ENCODE assay signal across 26 cellular contexts in the genomic region with DNA sequence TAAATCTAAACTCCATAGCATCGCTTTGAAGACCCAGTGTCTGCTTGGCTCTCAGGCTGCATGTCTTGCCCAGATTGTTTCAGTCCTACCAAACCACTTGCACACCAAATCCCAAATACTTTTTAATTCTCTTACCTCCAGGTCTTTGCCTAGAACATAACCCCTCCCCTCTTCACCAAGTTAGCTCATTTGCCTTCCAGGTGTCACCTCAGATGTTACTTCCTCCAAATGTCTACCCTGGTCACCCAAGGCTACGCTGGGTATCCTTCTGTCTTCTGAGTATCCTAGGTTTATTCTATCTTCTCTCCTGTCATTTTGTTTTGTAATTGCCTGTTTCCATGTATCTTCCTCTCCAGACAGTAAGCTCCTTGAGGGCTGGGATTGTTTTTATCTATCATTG.
"Had no signal": no experiment of that assay in that cellular context is flagged by ENCODE, and none has a peak within 500 bp of the region (broad histone marks: within the 10 kb centered on the region; RNA-seq: fewer than 3 reads in every experiment).

No MANE protein-coding gene starts in this region.

- H3K27me3 Mint-ChIP-seq: activated CD8-positive, alpha-beta memory T cell treated with anti-CD3 and anti-CD28 coated beads, Interleukin-2, amount 10 ng/mL, durations not matched to agents 7 days and 5 days; activated naive CD4-positive, alpha-beta T cell treated with anti-CD3 and anti-CD28 coated beads, Interleukin-2, amount 10 ng/mL, durations not matched to agents 7 days and 5 days; T-cell had no signal

- ATAC-seq: activated CD4-positive, CD25-positive, alpha-beta regulatory T cell treated with anti-CD3 and anti-CD28 coated beads, Interleukin-2, amount 50 U/mL, for 24 hours; activated CD8-positive, alpha-beta memory T cell treated with anti-CD3 and anti-CD28 coated beads, Interleukin-2, amount 10 ng/mL, durations not matched to agents 7 days and 5 days; activated CD8-positive, alpha-beta T cell treated with anti-CD3 and anti-CD28 coated beads, Interleukin-2, amount 10 ng/mL, durations not matched to agents 7 days and 5 days; activated T-cell treated with anti-CD3 and anti-CD28 coated beads, Interleukin-2, amount 50 U/mL, for 4 hours; body of pancreas; Panc1; Right ventricle myocardium inferior; T-cell had no signal

- H3K9me3 Mint-ChIP-seq: activated naive CD4-positive, alpha-beta T cell treated with anti-CD3 and anti-CD28 coated beads, Interleukin-2, amount 10 ng/mL, durations not matched to agents 7 days and 5 days; activated T-cell treated with anti-CD3 and anti-CD28 coated beads, Interleukin-2, amount 50 U/mL, for 4 hours; activated T-helper 2 cell treated with anti-CD3 and anti-CD28 coated beads, Interferon-gamma antibody, Interleukin-2, Interleukin-4, amounts not matched to agents 10 μg/mL and 5 μg/mL and 100 μg/mL, durations not matched to agents 14 hours and 24 hours and 36 hours; T-cell had no signal

- H3K9me3 ChIP-seq: ascending aorta, body of pancreas had no signal

- H3K4me3 ChIP-seq: ascending aorta, body of pancreas, SK-N-MC had no signal

- DNase-seq: activated CD4-positive, alpha-beta T cell treated with anti-CD3 and anti-CD28 coated beads for 4 hours; activated CD4-positive, alpha-beta T cell treated with anti-CD3 and anti-CD28 coated beads, Interleukin-2, amount 50 U/mL, for 4 hours; activated CD8-positive, alpha-beta memory T cell treated with anti-CD3 and anti-CD28 coated beads, Interleukin-2, amount 10 ng/mL, durations not matched to agents 7 days and 5 days; activated CD8-positive, alpha-beta T cell treated with anti-CD3 and anti-CD28 coated beads, Interleukin-2, amount 10 ng/mL, durations not matched to agents 7 days and 5 days; activated gamma-delta T cell treated with Interleukin-2 at 50 U/mL for 16 hours; activated naive CD4-positive, alpha-beta T cell treated with anti-CD3 and anti-CD28 coated beads, Interleukin-2, amount 10 ng/mL, durations not matched to agents 7 days and 5 days; activated T-cell treated with anti-CD3 and anti-CD28 coated beads, Interleukin-2, amount 50 U/mL, for 4 hours; body of pancreas; central memory CD4-positive, alpha-beta T cell; Kasumi-1; KBM-7; NCI-H146; NCI-H187 treated with DMSO at 0.1 percent for 48 hours; NCI-H2081 treated with DMSO at 0.1 percent for 48 hours; NCI-H446; NK-92 treated with Interleukin-12 subunit alpha and Interleukin-12 subunit beta, amount 100 ng/mL, for 24 hours; OCI-M1; RPMI8226; T-cell had no signal

- H3K27ac ChIP-seq: ascending aorta, body of pancreas, SK-N-MC, VCaP had no signal

- H3K27me3 ChIP-seq: ascending aorta, body of pancreas had no signal

- H3K27ac Mint-ChIP-seq: activated CD8-positive, alpha-beta memory T cell treated with anti-CD3 and anti-CD28 coated beads, Interleukin-2, amount 10 ng/mL, durations not matched to agents 7 days and 5 days; activated CD8-positive, alpha-beta T cell treated with anti-CD3 and anti-CD28 coated beads, Interleukin-2, amount 10 ng/mL, durations not matched to agents 7 days and 5 days; activated naive CD4-positive, alpha-beta T cell treated with anti-CD3 and anti-CD28 coated beads, Interleukin-2, amount 10 ng/mL, durations not matched to agents 7 days and 5 days; activated T-helper 2 cell treated with anti-CD3 and anti-CD28 coated beads, Interferon-gamma antibody, Interleukin-2, Interleukin-4, amounts not matched to agents 10 μg/mL and 5 μg/mL and 100 μg/mL, durations not matched to agents 14 hours and 24 hours and 36 hours; T-cell had no signal

- H3K4me1 ChIP-seq: ascending aorta, body of pancreas had no signal

- H3K4me3 Mint-ChIP-seq: activated CD8-positive, alpha-beta memory T cell treated with anti-CD3 and anti-CD28 coated beads, Interleukin-2, amount 10 ng/mL, durations not matched to agents 7 days and 5 days; activated CD8-positive, alpha-beta T cell treated with anti-CD3 and anti-CD28 coated beads, Interleukin-2, amount 10 ng/mL, durations not matched to agents 7 days and 5 days; activated naive CD4-positive, alpha-beta T cell treated with anti-CD3 and anti-CD28 coated beads, Interleukin-2, amount 10 ng/mL, durations not matched to agents 7 days and 5 days; activated T-cell treated with anti-CD3 and anti-CD28 coated beads, Interleukin-2, amount 50 U/mL, for 4 hours; T-cell had no signal
